1 cellular context compared by ENCODE assay signal in genomic region chr12:2795291-2796186, GRCh38.
A peak's percentile ranks its signal among the peaks of the same experiment; 100 is the strongest.
TF ChIP-seq lines count a peak whose summit lies in the region.

No MANE protein-coding gene starts in this region.

TF ChIP-seq in HepG2, 621 proteins besides CTCF, POLR2A, EP300 and RAD21 (continued from another document and continues in another):
- TF ChIP-seq, protein P1, sequence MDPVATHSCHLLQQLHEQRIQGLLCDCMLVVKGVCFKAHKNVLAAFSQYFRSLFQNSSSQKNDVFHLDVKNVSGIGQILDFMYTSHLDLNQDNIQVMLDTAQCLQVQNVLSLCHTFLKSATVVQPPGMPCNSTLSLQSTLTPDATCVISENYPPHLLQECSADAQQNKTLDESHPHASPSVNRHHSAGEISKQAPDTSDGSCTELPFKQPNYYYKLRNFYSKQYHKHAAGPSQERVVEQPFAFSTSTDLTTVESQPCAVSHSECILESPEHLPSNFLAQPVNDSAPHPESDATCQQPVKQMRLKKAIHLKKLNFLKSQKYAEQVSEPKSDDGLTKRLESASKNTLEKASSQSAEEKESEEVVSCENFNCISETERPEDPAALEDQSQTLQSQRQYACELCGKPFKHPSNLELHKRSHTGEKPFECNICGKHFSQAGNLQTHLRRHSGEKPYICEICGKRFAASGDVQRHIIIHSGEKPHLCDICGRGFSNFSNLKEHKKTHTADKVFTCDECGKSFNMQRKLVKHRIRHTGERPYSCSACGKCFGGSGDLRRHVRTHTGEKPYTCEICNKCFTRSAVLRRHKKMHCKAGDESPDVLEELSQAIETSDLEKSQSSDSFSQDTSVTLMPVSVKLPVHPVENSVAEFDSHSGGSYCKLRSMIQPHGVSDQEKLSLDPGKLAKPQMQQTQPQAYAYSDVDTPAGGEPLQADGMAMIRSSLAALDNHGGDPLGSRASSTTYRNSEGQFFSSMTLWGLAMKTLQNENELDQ (CRISPR knock-in tag; IDR thresholded peaks at IDR 0.05; ENCODE audit: borderline replicate concordance): no peak
- TF ChIP-seq ZNF773 (CRISPR knock-in tag; IDR thresholded peaks at IDR 0.05; ENCODE audit: borderline replicate concordance) (no peak), AHDC1 (CRISPR knock-in tag; IDR thresholded peaks at IDR 0.05; ENCODE audit: borderline replicate concordance) (no peak), CHCHD3 (CRISPR knock-in tag; IDR thresholded peaks at IDR 0.05) (no peak), ZNF235 (CRISPR knock-in tag; IDR thresholded peaks at IDR 0.05; ENCODE audit: borderline replicate concordance) (no peak), ZNF546 (CRISPR knock-in tag; conservative IDR thresholded peaks at IDR 0.05) (no peak), SIN3A (IDR thresholded peaks at IDR 0.05; ENCODE audit: borderline replicate concordance, low read depth, low read length) (no peak), ZNF501 (CRISPR knock-in tag; IDR thresholded peaks at IDR 0.05) (0 out of 2 replicates have a peak, but pooled peaks have one; percentile 36), TFAP4 (IDR thresholded peaks at IDR 0.05; ENCODE audit: borderline replicate concordance, low read depth) (no peak), IKZF4 (CRISPR knock-in tag; IDR thresholded peaks at IDR 0.05; ENCODE audit: borderline replicate concordance, low read depth, not compliant biosample characterization) (peak; percentile 21), ZBTB21 (CRISPR knock-in tag; IDR thresholded peaks at IDR 0.05) (no peak), RELA (CRISPR knock-in tag; IDR thresholded peaks at IDR 0.05) (no peak), EED (CRISPR knock-in tag; IDR thresholded peaks at IDR 0.05) (no peak), ARNTL (CRISPR knock-in tag; IDR thresholded peaks at IDR 0.05) (no peak), MBD4 (IDR thresholded peaks at IDR 0.05; ENCODE audit: borderline replicate concordance, low read length) (no peak), ZNF329 (CRISPR knock-in tag; IDR thresholded peaks at IDR 0.05; ENCODE audit: low read depth) (no peak), RBFOX2 (IDR thresholded peaks at IDR 0.05; ENCODE audit: low read depth, low read length) (peak; percentile 71), ZSCAN12 (CRISPR knock-in tag; IDR thresholded peaks at IDR 0.05) (no peak), SUZ12 (IDR thresholded peaks at IDR 0.05; ENCODE audit: low read depth, low read length) (peak; percentile 46; the same call in 1 of the 2 replicates), ZNF350 (CRISPR knock-in tag; IDR thresholded peaks at IDR 0.05; ENCODE audit: borderline replicate concordance, low read depth) (no peak), ZNF225 (CRISPR knock-in tag; IDR thresholded peaks at IDR 0.05) (no peak), ZNF17 (CRISPR knock-in tag; IDR thresholded peaks at IDR 0.05) (no peak), TSC22D2 (CRISPR knock-in tag; IDR thresholded peaks at IDR 0.05; ENCODE audit: borderline replicate concordance) (0 out of 2 replicates have a peak, but pooled peaks have one; percentile 54), HNRNPL (IDR thresholded peaks at IDR 0.05; ENCODE audit: low read depth, low read length) (no peak), ZFAT (CRISPR knock-in tag; conservative IDR thresholded peaks at IDR 0.05) (no peak), HOXD1 (CRISPR knock-in tag; IDR thresholded peaks at IDR 0.05) (no peak), SNAPC4 (CRISPR knock-in tag; IDR thresholded peaks at IDR 0.05) (no peak), NBN (conservative IDR thresholded peaks at IDR 0.05) (no peak), ZNF207 (IDR thresholded peaks at IDR 0.05; ENCODE audit: borderline replicate concordance) (no peak), ZNF670 (CRISPR knock-in tag; IDR thresholded peaks at IDR 0.05; ENCODE audit: borderline replicate concordance) (no peak), CHD2 (IDR thresholded peaks at IDR 0.05; ENCODE audit: low read depth, low read length) (no peak), POLR2AphosphoS5 (IDR thresholded peaks at IDR 0.05; ENCODE audit: low read depth, low read length) (0 out of 2 replicates have a peak, but pooled peaks have one; percentile 29)
- TF ChIP-seq, protein P2, sequence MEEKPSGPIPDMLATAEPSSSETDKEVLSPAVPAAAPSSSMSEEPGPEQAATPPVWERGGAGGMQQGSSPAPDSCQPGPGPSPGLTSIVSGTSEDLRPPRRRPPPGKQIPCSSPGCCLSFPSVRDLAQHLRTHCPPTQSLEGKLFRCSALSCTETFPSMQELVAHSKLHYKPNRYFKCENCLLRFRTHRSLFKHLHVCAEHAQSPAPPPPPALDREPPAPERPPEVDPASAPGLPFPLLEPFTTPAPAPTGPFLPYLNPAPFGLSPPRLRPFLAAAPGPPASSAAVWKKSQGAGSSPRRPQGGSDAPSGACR (CRISPR knock-in tag; IDR thresholded peaks at IDR 0.05): no peak
- TF ChIP-seq, protein P3, sequence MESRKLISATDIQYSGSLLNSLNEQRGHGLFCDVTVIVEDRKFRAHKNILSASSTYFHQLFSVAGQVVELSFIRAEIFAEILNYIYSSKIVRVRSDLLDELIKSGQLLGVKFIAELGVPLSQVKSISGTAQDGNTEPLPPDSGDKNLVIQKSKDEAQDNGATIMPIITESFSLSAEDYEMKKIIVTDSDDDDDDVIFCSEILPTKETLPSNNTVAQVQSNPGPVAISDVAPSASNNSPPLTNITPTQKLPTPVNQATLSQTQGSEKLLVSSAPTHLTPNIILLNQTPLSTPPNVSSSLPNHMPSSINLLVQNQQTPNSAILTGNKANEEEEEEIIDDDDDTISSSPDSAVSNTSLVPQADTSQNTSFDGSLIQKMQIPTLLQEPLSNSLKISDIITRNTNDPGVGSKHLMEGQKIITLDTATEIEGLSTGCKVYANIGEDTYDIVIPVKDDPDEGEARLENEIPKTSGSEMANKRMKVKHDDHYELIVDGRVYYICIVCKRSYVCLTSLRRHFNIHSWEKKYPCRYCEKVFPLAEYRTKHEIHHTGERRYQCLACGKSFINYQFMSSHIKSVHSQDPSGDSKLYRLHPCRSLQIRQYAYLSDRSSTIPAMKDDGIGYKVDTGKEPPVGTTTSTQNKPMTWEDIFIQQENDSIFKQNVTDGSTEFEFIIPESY (CRISPR knock-in tag; IDR thresholded peaks at IDR 0.05): no peak
- TF ChIP-seq, protein P4, sequence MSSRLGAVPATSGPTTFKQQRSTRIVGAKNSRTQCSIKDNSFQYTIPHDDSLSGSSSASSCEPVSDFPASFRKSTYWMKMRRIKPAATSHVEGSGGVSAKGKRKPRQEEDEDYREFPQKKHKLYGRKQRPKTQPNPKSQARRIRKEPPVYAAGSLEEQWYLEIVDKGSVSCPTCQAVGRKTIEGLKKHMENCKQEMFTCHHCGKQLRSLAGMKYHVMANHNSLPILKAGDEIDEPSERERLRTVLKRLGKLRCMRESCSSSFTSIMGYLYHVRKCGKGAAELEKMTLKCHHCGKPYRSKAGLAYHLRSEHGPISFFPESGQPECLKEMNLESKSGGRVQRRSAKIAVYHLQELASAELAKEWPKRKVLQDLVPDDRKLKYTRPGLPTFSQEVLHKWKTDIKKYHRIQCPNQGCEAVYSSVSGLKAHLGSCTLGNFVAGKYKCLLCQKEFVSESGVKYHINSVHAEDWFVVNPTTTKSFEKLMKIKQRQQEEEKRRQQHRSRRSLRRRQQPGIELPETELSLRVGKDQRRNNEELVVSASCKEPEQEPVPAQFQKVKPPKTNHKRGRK (CRISPR knock-in tag; IDR thresholded peaks at IDR 0.05): no peak
- TF ChIP-seq, protein P5, sequence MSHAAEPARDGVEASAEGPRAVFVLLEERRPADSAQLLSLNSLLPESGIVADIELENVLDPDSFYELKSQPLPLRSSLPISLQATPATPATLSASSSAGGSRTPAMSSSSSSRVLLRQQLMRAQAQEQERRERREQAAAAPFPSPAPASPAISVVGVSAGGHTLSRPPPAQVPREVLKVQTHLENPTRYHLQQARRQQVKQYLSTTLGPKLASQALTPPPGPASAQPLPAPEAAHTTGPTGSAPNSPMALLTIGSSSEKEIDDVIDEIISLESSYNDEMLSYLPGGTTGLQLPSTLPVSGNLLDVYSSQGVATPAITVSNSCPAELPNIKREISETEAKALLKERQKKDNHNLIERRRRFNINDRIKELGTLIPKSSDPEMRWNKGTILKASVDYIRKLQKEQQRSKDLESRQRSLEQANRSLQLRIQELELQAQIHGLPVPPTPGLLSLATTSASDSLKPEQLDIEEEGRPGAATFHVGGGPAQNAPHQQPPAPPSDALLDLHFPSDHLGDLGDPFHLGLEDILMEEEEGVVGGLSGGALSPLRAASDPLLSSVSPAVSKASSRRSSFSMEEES (CRISPR knock-in tag; IDR thresholded peaks at IDR 0.05): no peak
- TF ChIP-seq, protein P6, sequence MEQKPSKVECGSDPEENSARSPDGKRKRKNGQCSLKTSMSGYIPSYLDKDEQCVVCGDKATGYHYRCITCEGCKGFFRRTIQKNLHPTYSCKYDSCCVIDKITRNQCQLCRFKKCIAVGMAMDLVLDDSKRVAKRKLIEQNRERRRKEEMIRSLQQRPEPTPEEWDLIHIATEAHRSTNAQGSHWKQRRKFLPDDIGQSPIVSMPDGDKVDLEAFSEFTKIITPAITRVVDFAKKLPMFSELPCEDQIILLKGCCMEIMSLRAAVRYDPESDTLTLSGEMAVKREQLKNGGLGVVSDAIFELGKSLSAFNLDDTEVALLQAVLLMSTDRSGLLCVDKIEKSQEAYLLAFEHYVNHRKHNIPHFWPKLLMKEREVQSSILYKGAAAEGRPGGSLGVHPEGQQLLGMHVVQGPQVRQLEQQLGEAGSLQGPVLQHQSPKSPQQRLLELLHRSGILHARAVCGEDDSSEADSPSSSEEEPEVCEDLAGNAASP (CRISPR knock-in tag; IDR thresholded peaks at IDR 0.05; ENCODE audit: borderline replicate concordance): no peak
- TF ChIP-seq, protein P7, sequence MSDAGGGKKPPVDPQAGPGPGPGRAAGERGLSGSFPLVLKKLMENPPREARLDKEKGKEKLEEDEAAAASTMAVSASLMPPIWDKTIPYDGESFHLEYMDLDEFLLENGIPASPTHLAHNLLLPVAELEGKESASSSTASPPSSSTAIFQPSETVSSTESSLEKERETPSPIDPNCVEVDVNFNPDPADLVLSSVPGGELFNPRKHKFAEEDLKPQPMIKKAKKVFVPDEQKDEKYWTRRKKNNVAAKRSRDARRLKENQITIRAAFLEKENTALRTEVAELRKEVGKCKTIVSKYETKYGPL (CRISPR knock-in tag; IDR thresholded peaks at IDR 0.05): no peak
